Comparison of ENCODE assay signal across 8 cellular contexts in genomic region chr11:67317365-67318238, GRCh38. TPM values are rescaled to one million over a fixed set of nuclear protein-coding genes. Genes with fewer than 3 reads are reported as not detected.
A peak's percentile ranks its signal among the peaks of the same experiment; 100 is the strongest.
DNase-seq lines count a peak whose midpoint lies in the region; ATAC-seq, FAIRE-seq and TF ChIP-seq lines count a peak whose summit lies in the region.

No MANE protein-coding gene starts in this region.

- POLR2A ChIA-PET in endothelial cell of umbilical vein (lab: Charles Lee) = interaction anchor here (1.1 kb wide), 1 partner anchor 62 kb away, joined by 3 read pairs; no protein-coding TSS in a partner anchor

- intact Hi-C loops in endothelial cell of umbilical vein (cut with micrococcal nuclease) = loop anchor here (1.0 to 2.0 kb wide), 7 partner anchors 29 to 236 kb away; partner anchors contain the start of genes GRK2 and POLD4

- peak; percentile 79 for ATAC-seq in GM21423 (IDR thresholded peaks at IDR 0.05; ENCODE audit: unreplicated experiment)

- peak; percentile 97 for FAIRE-seq in endothelial cell of umbilical vein (lab: Jason Lieb, UNC)

- H3K9me1 ChIP-seq in endothelial cell of umbilical vein (replicated peaks; ENCODE audit: control insufficient read depth, extremely low read depth, insufficient read depth, low read length) = no peaks in the 10 kb centered on the region

- H3K9ac ChIP-seq in HUES6 (ENCODE audit: low read length) = peak overlapping the region; percentile 62
- peak overlapping the region; percentile 93 for H3K9ac ChIP-seq in NT2/D1 (ENCODE audit: insufficient read length, low read depth)
- H3K9ac ChIP-seq in endothelial cell of umbilical vein (replicated peaks; ENCODE audit: extremely low read depth, insufficient read depth, low read length) = peak overlapping the region; percentile 49

- no peaks in the 10 kb centered on the region for H3K79me2 ChIP-seq in endothelial cell of umbilical vein (ENCODE audit: control insufficient read depth, insufficient read depth, low read length)

- dilution Hi-C loops in endothelial cell of umbilical vein (cut with MboI; ENCODE audit: extremely low pct_ligation_motif_present, low sequenced_read_pairs) = no loop called here

- TF ChIP-seq POLR2A in endothelial cell of umbilical vein (IDR thresholded peaks at IDR 0.05; ENCODE audit: low read depth, low read length) = peak; percentile 87

- CTCF ChIA-PET in endothelial cell of umbilical vein (lab: Charles Lee) = interaction anchor here (0.6 to 9.2 kb wide), 43 partner anchors 10 to 312 kb away, joined by 3 to 151 read pairs (median 5); partner anchors contain the start of genes ANKRD13D, GRK2, KDM2A and NUDT8

- peak; percentile 96 to 97 for TF ChIP-seq CTCF in endothelial cell of umbilical vein (IDR thresholded peaks at IDR 0.05; ENCODE audit: extremely low read depth in 1 of 2, insufficient read depth in 1 of 2, low read depth in 1 of 2, low read length in 2 of 2)

- BruUV-seq in endothelial cell of umbilical vein (replicated peaks; lab: Mats Ljungman, UMichigan) = TSS peak; percentile 17

- H2AFZ ChIP-seq in endothelial cell of umbilical vein (ENCODE audit: low read depth, low read length) = peak overlapping the region; percentile 86

- H3K9me3 ChIP-seq in HUES6 (ENCODE audit: control insufficient read depth, insufficient read depth, low read depth, low read length) = no peaks in the 10 kb centered on the region
- H3K9me3 ChIP-seq in NT2/D1 (ENCODE audit: insufficient read depth, low read length) = no peaks in the 10 kb centered on the region
- H3K9me3 ChIP-seq in endothelial cell of umbilical vein (replicated peaks; ENCODE audit: control insufficient read depth, insufficient read depth, low read length) = no peaks in the 10 kb centered on the region

- H3K27ac ChIP-seq in HUES6 (ENCODE audit: low read depth, low read length) (no peak overlapping the region), endothelial cell of umbilical vein (ENCODE audit: insufficient read depth, low read depth, low read length) (peak overlapping the region; percentile 34)

- H3K27me3 ChIP-seq in HUES6 (ENCODE audit: control insufficient read depth, insufficient read depth, low read length) (peaks cover 35% of the 10 kb centered on the region), NT2/D1 (ENCODE audit: insufficient read depth, insufficient read length) (peaks cover 36% of the 10 kb centered on the region), endothelial cell of umbilical vein (ENCODE audit: control insufficient read depth in 2 of 2, insufficient read depth in 2 of 2, low read length in 2 of 2) (no peaks in the 10 kb centered on the region)

- H3K4me1 ChIP-seq in HUES6 (ENCODE audit: control insufficient read depth, insufficient read depth, low read length) (peaks cover 4% of the 10 kb centered on the region; the same call in 1 of the 2 replicates), NT2/D1 (ENCODE audit: insufficient read depth, insufficient read length) (peaks cover 3% of the 10 kb centered on the region), endothelial cell of umbilical vein (ENCODE audit: control insufficient read depth, extremely low read depth, insufficient read depth, low read length) (peaks cover 6% of the 10 kb centered on the region)

- H3K36me3 ChIP-seq in HUES6 (ENCODE audit: control insufficient read depth, insufficient read depth, low read length) = no peaks in the 10 kb centered on the region
- H3K36me3 ChIP-seq in NT2/D1 (ENCODE audit: insufficient read depth, insufficient read length, low read length) = peaks cover 3% of the 10 kb centered on the region
- no peaks in the 10 kb centered on the region for H3K36me3 ChIP-seq in endothelial cell of umbilical vein (ENCODE audit: control insufficient read depth in 2 of 2, extremely low read depth in 1 of 2, insufficient read depth in 2 of 2, low read length in 2 of 2)

- peak overlapping the region; percentile 78 for H3K4me3 ChIP-seq in HUES6 (ENCODE audit: low read depth, low read length)
- peak overlapping the region; percentile 71 for H3K4me3 ChIP-seq in NT2/D1 (ENCODE audit: insufficient read length, low read depth)
- peak overlapping the region; percentile 22 to 75 (median 60) for H3K4me3 ChIP-seq in endothelial cell of umbilical vein (replicated peaks in 1 of 3; ENCODE audit: insufficient read depth in 1 of 3, low read depth in 1 of 3, low read length in 3 of 3)

- H3K4me2 ChIP-seq in endothelial cell of umbilical vein (ENCODE audit: insufficient read depth, low read length) = peak overlapping the region; percentile 75

- H4K20me1 ChIP-seq in endothelial cell of umbilical vein (replicated peaks; ENCODE audit: control insufficient read depth, extremely low read depth, insufficient read depth, low read length) = no peaks in the 10 kb centered on the region

- DNase-seq in DMS 273 (lab: John Stamatoyannopoulos, UW; ENCODE audit: unreplicated experiment) = peak; percentile 98
- DNase-seq in NT2/D1 (ENCODE audit: low read depth, low spot score) = peak; percentile 98
- DNase-seq in activated CD8-positive, alpha-beta memory T cell treated with anti-CD3 and anti-CD28 coated beads, Interleukin-2, amount 50 U/mL, for 4 hours = peak; percentile 99
- DNase-seq in endothelial cell of umbilical vein (ENCODE audit: low read depth, low spot score) = peak; percentile 96
- peak; percentile 97 for DNase-seq in midbrain (lab: John Stamatoyannopoulos, UW)
- DNase-seq in stimulated activated CD8-positive, alpha-beta memory T cell treated with anti-CD3 and anti-CD28 coated beads, Interleukin-15, amount 100 ng/mL, for 48 hours (ENCODE audit: low read depth in 2 of 2) = peak; percentile 96 to 97

TF ChIP-seq in endothelial cell of umbilical vein, 7 proteins besides CTCF, POLR2A, EP300 and RAD21 (continues in another document):
- TF ChIP-seq, protein P1, sequence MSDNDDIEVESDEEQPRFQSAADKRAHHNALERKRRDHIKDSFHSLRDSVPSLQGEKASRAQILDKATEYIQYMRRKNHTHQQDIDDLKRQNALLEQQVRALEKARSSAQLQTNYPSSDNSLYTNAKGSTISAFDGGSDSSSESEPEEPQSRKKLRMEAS (IDR thresholded peaks at IDR 0.05; ENCODE audit: insufficient read depth, insufficient read length) = peak; percentile 78
- TF ChIP-seq JUN (IDR thresholded peaks at IDR 0.05; ENCODE audit: borderline replicate concordance, insufficient read depth, insufficient read length, low read depth) = no peak
- peak; percentile 62 for TF ChIP-seq POLR2AphosphoS5 (IDR thresholded peaks at IDR 0.05; ENCODE audit: insufficient read depth, low read depth, low read length)
- TF ChIP-seq GATA2 (IDR thresholded peaks at IDR 0.05; ENCODE audit: insufficient read depth, insufficient read length, low read depth, low read length) = no peak
- TF ChIP-seq FOS (IDR thresholded peaks at IDR 0.05; ENCODE audit: borderline replicate concordance, insufficient read depth, low read length) = no peak
- no peak for TF ChIP-seq EZH2 (IDR thresholded peaks at IDR 0.05; ENCODE audit: borderline replicate concordance, low read depth, low read length, severe bottlenecking)

RNA-seq across cellular contexts. Expression of gene SSH3, which starts 14.3 kb away (rescaled TPM):
- 16.5 and 22.5 TPM in 2 replicates for total RNA-seq in endothelial cell of umbilical vein
- polyA plus RNA-seq in endothelial cell of umbilical vein = 14.3 and 16.4 TPM in 2 replicates
- polyA plus RNA-seq in endothelial cell of umbilical vein (2011; cell fraction: cytosol; rRNA removed) = 6.1 and 9.0 TPM in 2 replicates
- 44.3 and 57.9 TPM in 2 replicates for polyA plus RNA-seq in endothelial cell of umbilical vein (2011; cell fraction: nucleus; rRNA removed)
- 15.7 and 20.8 TPM in 2 replicates for polyA plus RNA-seq in endothelial cell of umbilical vein (2012)
- 5.8 and 9.4 TPM in 2 replicates for polyA minus RNA-seq in endothelial cell of umbilical vein
- 15.0 TPM for polyA minus RNA-seq in endothelial cell of umbilical vein (2011; cell fraction: cytosol; rRNA and poly(A)+ RNA removed)
- polyA minus RNA-seq in endothelial cell of umbilical vein (2011; cell fraction: nucleus; rRNA and poly(A)+ RNA removed) = 5.3 and 12.8 TPM in 2 replicates

RNA-seq across cellular contexts. Expression of gene ANKRD13D, which starts 28.5 kb away (rescaled TPM):
- total RNA-seq in endothelial cell of umbilical vein = 57.5 and 69.6 TPM in 2 replicates
- 43.5 and 51.2 TPM in 2 replicates for polyA plus RNA-seq in endothelial cell of umbilical vein
- polyA plus RNA-seq in endothelial cell of umbilical vein (2011; cell fraction: cytosol; rRNA removed) = 23.3 and 32.6 TPM in 2 replicates
- polyA plus RNA-seq in endothelial cell of umbilical vein (2011; cell fraction: nucleus; rRNA removed) = 110 TPM in 2 replicates
- polyA plus RNA-seq in endothelial cell of umbilical vein (2012) = 18.1 and 22.7 TPM in 2 replicates
- polyA minus RNA-seq in endothelial cell of umbilical vein = 22.4 and 23.7 TPM in 2 replicates
- polyA minus RNA-seq in endothelial cell of umbilical vein (2011; cell fraction: cytosol; rRNA and poly(A)+ RNA removed) = 12.2 TPM
- polyA minus RNA-seq in endothelial cell of umbilical vein (2011; cell fraction: nucleus; rRNA and poly(A)+ RNA removed) = 36.1 and 50.4 TPM in 2 replicates

RNA-seq across cellular contexts. Expression of gene POLD4, which starts 35.7 kb away (rescaled TPM):
- 50.1 and 66.9 TPM in 2 replicates for total RNA-seq in endothelial cell of umbilical vein
- polyA plus RNA-seq in endothelial cell of umbilical vein = 204 and 236 TPM in 2 replicates
- polyA plus RNA-seq in endothelial cell of umbilical vein (2011; cell fraction: cytosol; rRNA removed) = 136 and 153 TPM in 2 replicates
- 102 and 113 TPM in 2 replicates for polyA plus RNA-seq in endothelial cell of umbilical vein (2011; cell fraction: nucleus; rRNA removed)
- 113 and 160 TPM in 2 replicates for polyA plus RNA-seq in endothelial cell of umbilical vein (2012)
- 20.8 and 22.5 TPM in 2 replicates for polyA minus RNA-seq in endothelial cell of umbilical vein
- 9.0 TPM for polyA minus RNA-seq in endothelial cell of umbilical vein (2011; cell fraction: cytosol; rRNA and poly(A)+ RNA removed)
- 16.3 and 23.4 TPM in 2 replicates for polyA minus RNA-seq in endothelial cell of umbilical vein (2011; cell fraction: nucleus; rRNA and poly(A)+ RNA removed)

RNA-seq across cellular contexts. Expression of gene GRK2, which starts 51.3 kb away (rescaled TPM):
- 62.3 and 66.9 TPM in 2 replicates for total RNA-seq in endothelial cell of umbilical vein
- 57.9 and 73.1 TPM in 2 replicates for polyA plus RNA-seq in endothelial cell of umbilical vein
- polyA plus RNA-seq in endothelial cell of umbilical vein (2011; cell fraction: cytosol; rRNA removed) = 41.3 and 53.7 TPM in 2 replicates
- 132 and 162 TPM in 2 replicates for polyA plus RNA-seq in endothelial cell of umbilical vein (2011; cell fraction: nucleus; rRNA removed)
- 41.3 and 55.6 TPM in 2 replicates for polyA plus RNA-seq in endothelial cell of umbilical vein (2012)
- polyA minus RNA-seq in endothelial cell of umbilical vein = 30.8 and 39.9 TPM in 2 replicates
- 52.9 TPM for polyA minus RNA-seq in endothelial cell of umbilical vein (2011; cell fraction: cytosol; rRNA and poly(A)+ RNA removed)
- 38.1 and 49.4 TPM in 2 replicates for polyA minus RNA-seq in endothelial cell of umbilical vein (2011; cell fraction: nucleus; rRNA and poly(A)+ RNA removed)

RNA-seq across cellular contexts. Expression of gene CLCF1, which starts 55.8 kb away (rescaled TPM):
- total RNA-seq in endothelial cell of umbilical vein = 5.7 and 5.8 TPM in 2 replicates
- 6.5 and 8.7 TPM in 2 replicates for polyA plus RNA-seq in endothelial cell of umbilical vein
- polyA plus RNA-seq in endothelial cell of umbilical vein (2011; cell fraction: cytosol; rRNA removed) = 4.3 and 4.7 TPM in 2 replicates
- 9.3 TPM in 2 replicates for polyA plus RNA-seq in endothelial cell of umbilical vein (2011; cell fraction: nucleus; rRNA removed)
- polyA plus RNA-seq in endothelial cell of umbilical vein (2012) = 4.2 and 6.0 TPM in 2 replicates
- 2.1 TPM in 2 replicates for polyA minus RNA-seq in endothelial cell of umbilical vein
- 4.3 TPM for polyA minus RNA-seq in endothelial cell of umbilical vein (2011; cell fraction: cytosol; rRNA and poly(A)+ RNA removed)
- 1.4 and 1.8 TPM in 2 replicates for polyA minus RNA-seq in endothelial cell of umbilical vein (2011; cell fraction: nucleus; rRNA and poly(A)+ RNA removed)
